ENCODE assay signal across 9 cellular contexts in genomic region chr2:187174582-187174981, GRCh38.
DNase-seq lines count a peak whose midpoint lies in the region; ATAC-seq and TF ChIP-seq lines count a peak whose summit lies in the region.
"Had no signal": no experiment of that assay in that cellular context is flagged by ENCODE, and none has a peak within 500 bp of the region (broad histone marks: within the 10 kb centered on the region; RNA-seq: fewer than 3 reads in every experiment).

No MANE protein-coding gene starts in this region.

- no peak for TF ChIP-seq EP300 in SK-N-SH (IDR thresholded peaks at IDR 0.05; ENCODE audit: borderline replicate concordance in 1 of 2, low read depth in 1 of 2, low read length in 1 of 2)

- H3K9ac ChIP-seq in SK-N-SH = no peak overlapping the region

- no peak for TF ChIP-seq RAD21 in SK-N-SH (IDR thresholded peaks at IDR 0.05; ENCODE audit: low read length)

- no peak overlapping the region for H3K4me2 ChIP-seq in SK-N-SH

- H3K4me1 ChIP-seq in BE2C = no peaks in the 10 kb centered on the region
- no peaks in the 10 kb centered on the region for H3K4me1 ChIP-seq in SK-N-SH (ENCODE audit: control insufficient read depth in 1 of 2, insufficient read depth in 2 of 2, low read depth in 1 of 2, low read length in 1 of 2)
- no peaks in the 10 kb centered on the region for H3K4me1 ChIP-seq in gastrocnemius medialis
- H3K4me1 ChIP-seq: sigmoid colon had no signal

- no peaks in the 10 kb centered on the region for H3K9me2 ChIP-seq in SK-N-SH

- POLR2A ChIA-PET in SK-N-SH (lab: Yijun Ruan, JAX) = no interaction called here

- ATAC-seq in HG02642 (IDR thresholded peaks at IDR 0.05; ENCODE audit: poor library complexity, unreplicated experiment) (no peak), gastrocnemius medialis (no peak)

- in situ Hi-C loops in gastrocnemius medialis (cut with MboI; ENCODE audit: low sequenced_read_pairs in 4 of 4) = no loop called here

- H2AFZ ChIP-seq in SK-N-SH (ENCODE audit: low read depth) = no peak overlapping the region

- no peaks in the 10 kb centered on the region for H3K79me2 ChIP-seq in SK-N-SH (ENCODE audit: insufficient read depth)

- no peak overlapping the region for H3K27ac ChIP-seq in SK-N-SH (ENCODE audit: low read depth in 2 of 2, low read length in 1 of 2)
- H3K27ac ChIP-seq in gastrocnemius medialis = no peak overlapping the region
- H3K27ac ChIP-seq: sigmoid colon had no signal

- H3F3A ChIP-seq in SK-N-SH (replicated peaks; ENCODE audit: insufficient read depth) = no peaks in the 10 kb centered on the region

- WGBS in SK-N-SH (ENCODE audit: low lambda C conversion rate) = 70% methylated on average over 1 of the region's 1 CpG

- H3K36me3 ChIP-seq in BE2C (no peaks in the 10 kb centered on the region), SK-N-SH (replicated peaks in 1 of 2; ENCODE audit: control insufficient read depth in 1 of 2, insufficient read depth in 2 of 2, low read length in 1 of 2) (no peaks in the 10 kb centered on the region), gastrocnemius medialis (no peaks in the 10 kb centered on the region)
- H3K36me3 ChIP-seq: sigmoid colon had no signal

- CTCF ChIA-PET in SK-N-SH (lab: Yijun Ruan, JAX) = interaction anchor here (0.7 kb wide), 1 partner anchor 273 kb away, joined by 3 read pairs; the partner anchor contains the start of gene CALCRL

- H4K20me1 ChIP-seq in SK-N-SH (ENCODE audit: insufficient read depth) = no peaks in the 10 kb centered on the region

- intact Hi-C loops in gastrocnemius medialis (cut with DNase I; ENCODE audit: low total_unique reads) = no loop called here

- DNase-seq in BE2C = no peak
- DNase-seq in GM20000 (ENCODE audit: low spot score) = no peak
- peak; percentile 5 for DNase-seq in SK-N-SH
- no peak for DNase-seq in foreskin fibroblast
- DNase-seq in central memory CD4-positive, alpha-beta T cell = no peak
- no peak for DNase-seq in gastrocnemius medialis
- DNase-seq in NCI-H446 treated with DMSO at 0.1 percent for 48 hours (lab: John Stamatoyannopoulos, UW) = no peak
- DNase-seq: sigmoid colon had no signal

- no peak for TF ChIP-seq POLR2A in gastrocnemius medialis (IDR thresholded peaks at IDR 0.05)

- peak; percentile 63 for TF ChIP-seq CTCF in BE2C (IDR thresholded peaks at IDR 0.05; ENCODE audit: low read depth, low read length)
- TF ChIP-seq CTCF in GM20000 (IDR thresholded peaks at IDR 0.05; ENCODE audit: extremely low read depth, missing control alignments) = peak; percentile 19
- TF ChIP-seq CTCF in SK-N-SH (IDR thresholded peaks at IDR 0.05) = peak; percentile 63
- peak; percentile 34 for TF ChIP-seq CTCF in foreskin fibroblast (IDR thresholded peaks at IDR 0.05; ENCODE audit: low read depth, low read length)
- TF ChIP-seq CTCF in gastrocnemius medialis (IDR thresholded peaks at IDR 0.05 in 4 of 5, conservative IDR thresholded peaks at IDR 0.05 in 1 of 5) = no peak

- H3K4me3 ChIP-seq in BE2C (ENCODE audit: low read depth, low read length) = no peak overlapping the region
- 0 out of 4 replicates have a peak overlapping the region, but pooled peaks of 1 of the 2 experiments have one; percentile 23 for H3K4me3 ChIP-seq in SK-N-SH (ENCODE audit: low read depth in 2 of 2, low read length in 1 of 2)
- H3K4me3 ChIP-seq in foreskin fibroblast (ENCODE audit: low read depth in 1 of 2, low read length in 2 of 2) = no peak overlapping the region
- H3K4me3 ChIP-seq in gastrocnemius medialis = no peak overlapping the region
- H3K4me3 ChIP-seq: sigmoid colon had no signal

- no peaks in the 10 kb centered on the region for H3K9me3 ChIP-seq in BE2C
- no peaks in the 10 kb centered on the region for H3K9me3 ChIP-seq in SK-N-SH
- H3K9me3 ChIP-seq in gastrocnemius medialis = no peaks in the 10 kb centered on the region

- H3K27me3 ChIP-seq in BE2C (no peaks in the 10 kb centered on the region), SK-N-SH (ENCODE audit: insufficient read depth) (no peaks in the 10 kb centered on the region), gastrocnemius medialis (no peaks in the 10 kb centered on the region)
- H3K27me3 ChIP-seq: sigmoid colon had no signal

TF ChIP-seq in SK-N-SH, 30 proteins besides CTCF, POLR2A, EP300 and RAD21:
- no peak for TF ChIP-seq USF1 (IDR thresholded peaks at IDR 0.05; ENCODE audit: borderline replicate concordance, low read depth)
- no peak for TF ChIP-seq JUND (IDR thresholded peaks at IDR 0.05)

Comparison
In these comparisons a context has a peak if more than half of its experiments do, and no peak if none do; other contexts are left out.
1. CTCF ChIP-seq: peak in BE2C (single experiment), GM20000 (single experiment), SK-N-SH (single experiment) and foreskin fibroblast (single experiment); none in gastrocnemius medialis (0 of 5).